Comparison of ENCODE assay signal across 2 cellular contexts in the genomic region with DNA sequence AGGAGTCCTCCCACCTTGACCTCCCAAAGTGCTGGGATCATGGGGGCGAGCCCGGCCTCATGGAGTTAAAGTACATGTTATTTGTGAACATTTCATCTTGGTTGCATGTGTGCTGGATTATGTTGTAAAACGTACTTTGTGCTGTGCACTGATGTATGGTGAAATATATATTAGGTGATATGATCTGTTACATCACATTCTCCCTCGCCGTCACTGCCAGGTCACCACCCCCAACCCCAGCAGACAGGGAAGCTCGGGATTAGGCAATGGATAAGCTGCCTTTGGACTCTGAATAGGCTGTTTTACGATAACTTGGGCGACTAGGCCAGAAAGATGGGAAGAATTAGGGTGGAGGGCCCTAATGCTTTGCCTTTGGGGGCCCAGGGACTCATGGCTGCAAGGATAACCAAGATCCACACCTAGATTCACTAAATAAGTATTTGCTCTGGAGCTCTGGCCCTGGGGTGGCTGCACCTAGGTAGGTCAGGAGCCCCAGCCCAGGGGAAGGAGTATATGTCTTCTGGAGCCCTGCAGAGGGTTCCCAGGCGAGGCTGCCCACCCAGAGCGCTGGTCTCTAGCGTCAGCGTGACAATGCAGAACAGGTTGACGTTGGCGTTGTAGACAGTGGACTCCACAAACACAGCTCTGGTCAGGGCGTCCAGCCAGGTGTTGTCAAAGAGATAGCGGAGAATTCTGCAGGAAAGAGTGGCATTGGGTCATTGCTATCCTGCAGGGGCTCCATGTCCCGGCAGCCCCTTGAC.
TF ChIP-seq lines count a peak whose summit lies in the region.

No MANE protein-coding gene starts in this region.

TF ChIP-seq in WTC11, 78 proteins besides CTCF, POLR2A, EP300 and RAD21:
- no peak for TF ChIP-seq ZNF425 (CRISPR knock-in tag; conservative IDR thresholded peaks at IDR 0.05)
- TF ChIP-seq GABPB1 (CRISPR knock-in tag; IDR thresholded peaks at IDR 0.05) = peak; percentile 96
- no peak for TF ChIP-seq ZNF281 (CRISPR knock-in tag; IDR thresholded peaks at IDR 0.05)
- TF ChIP-seq GTF2I (CRISPR knock-in tag; conservative IDR thresholded peaks at IDR 0.05) = no peak
- TF ChIP-seq ZNF232 (CRISPR knock-in tag; IDR thresholded peaks at IDR 0.05) = no peak
- TF ChIP-seq ZNF138 (CRISPR knock-in tag; conservative IDR thresholded peaks at IDR 0.05) = no peak
TF ChIP-seq in WTC11: peak in this region for 1.

TF ChIP-seq in HEK293T, 16 proteins besides CTCF, POLR2A, EP300 and RAD21:
- TF ChIP-seq PKNOX1 (IDR thresholded peaks at IDR 0.05) (no peak), SUZ12 (IDR thresholded peaks at IDR 0.05) (no peak), TARDBP (IDR thresholded peaks at IDR 0.05) (no peak), ZNF384 (IDR thresholded peaks at IDR 0.05) (no peak), FOXA1 (IDR thresholded peaks at IDR 0.05) (no peak), HDGF (IDR thresholded peaks at IDR 0.05; ENCODE audit: borderline replicate concordance) (no peak), CTBP1 (IDR thresholded peaks at IDR 0.05; ENCODE audit: borderline replicate concordance) (no peak), BHLHE40 (IDR thresholded peaks at IDR 0.05; ENCODE audit: borderline replicate concordance) (no peak), LEF1 (IDR thresholded peaks at IDR 0.05; ENCODE audit: borderline replicate concordance) (no peak), FOXM1 (IDR thresholded peaks at IDR 0.05; ENCODE audit: borderline replicate concordance) (no peak), NFRKB (IDR thresholded peaks at IDR 0.05) (no peak), ARNT (IDR thresholded peaks at IDR 0.05) (no peak), L3MBTL2 (conservative IDR thresholded peaks at IDR 0.05) (no peak)
